ENCODE assay signal across 31 cellular contexts in the genomic region with DNA sequence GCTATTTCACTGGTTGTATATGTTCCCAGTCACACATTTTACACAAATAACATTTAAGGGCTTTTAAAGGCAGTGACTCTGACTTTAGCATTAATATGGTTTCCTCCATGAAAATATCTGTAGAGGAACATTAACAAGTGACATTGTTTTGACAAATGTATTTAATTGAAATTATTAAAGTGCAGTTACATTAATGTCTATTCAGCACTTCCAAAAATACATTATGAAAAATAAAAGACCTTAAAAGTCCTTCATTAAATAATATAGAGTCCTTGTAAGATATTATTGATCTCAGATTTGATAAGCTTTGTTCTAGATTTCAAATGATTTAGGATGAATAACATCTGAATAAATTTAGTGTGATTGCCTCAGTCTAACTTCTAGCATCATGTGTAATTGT.
"Had no signal": no experiment of that assay in that cellular context is flagged by ENCODE, and none has a peak within 500 bp of the region (broad histone marks: within the 10 kb centered on the region; RNA-seq: fewer than 3 reads in every experiment).

No MANE protein-coding gene starts in this region.

- H3K9me3 Mint-ChIP-seq: neural progenitor cell had no signal

- H3K27ac ChIP-seq: neural progenitor cell, ovary, parathyroid adenoma, psoas muscle, skin epidermis, spleen, suprapubic skin, testis, tibial artery, transverse colon, upper lobe of right lung, uterus had no signal

- H3K27ac Mint-ChIP-seq: natural killer cell; nephron; neural progenitor cell; progenitor cell of endocrine pancreas; stimulated activated memory B cell treated with anti-CD40 and anti-IgM and Interleukin-4, amounts not matched to agents 10 μg/mL and 1 μg/mL and 100 μg/mL, for 72 hours; stimulated activated naive CD8-positive, alpha-beta T cell treated with anti-CD3 and anti-CD28 coated beads, Interleukin-15, amount 100 ng/mL, for 72 hours; type B pancreatic cell had no signal

- H3K4me1 Mint-ChIP-seq: natural killer cell; nephron; stimulated activated memory B cell treated with anti-CD40 and anti-IgM and Interleukin-4, amounts not matched to agents 10 μg/mL and 1 μg/mL and 100 μg/mL, for 72 hours; stimulated activated naive CD8-positive, alpha-beta T cell treated with anti-CD3 and anti-CD28 coated beads, Interleukin-15, amount 100 ng/mL, for 72 hours had no signal

- DNase-seq: natural killer cell; occipital lobe; ovary; posterior cingulate gyrus; psoas muscle; right cardiac atrium; spleen; stimulated activated CD4-positive, alpha-beta T cell treated with anti-CD3 and anti-CD28 coated beads, Interleukin-12 subunit alpha, Interleukin-12 subunit beta, amount 100 ng/mL, for 4 hours; stimulated activated CD4-positive, alpha-beta T cell treated with anti-CD3 and anti-CD28 coated beads, Interleukin-1b, Interleukin-23, amount 100 ng/mL, for 48 hours; stimulated activated CD4-positive, alpha-beta T cell treated with anti-CD3 and anti-CD28 coated beads, Interleukin-4, amount 100 ng/mL, for 1 hour; stimulated activated CD4-positive, alpha-beta T cell treated with anti-CD3 and anti-CD28 coated beads, Interleukin-4, amount 100 ng/mL, for 4 hours; stimulated activated CD8-positive, alpha-beta memory T cell treated with anti-CD3 and anti-CD28 coated beads, Interleukin-4, amount 100 ng/mL, for 48 hours; stimulated activated naive CD4-positive, alpha-beta T cell; stimulated activated naive CD8-positive, alpha-beta T cell treated with anti-CD3 and anti-CD28 coated beads, Interleukin-15, amount 100 ng/mL, for 72 hours; stimulated activated naive CD8-positive, alpha-beta T cell treated with anti-CD3 and anti-CD28 coated beads, Interleukin-15, Interleukin-2, amounts not matched to agents 100 U/mL and 50 U/mL, for 24 hours; substantia nigra; testis; tibial artery; transverse colon; upper lobe of right lung; uterus had no signal

- H3K9me3 ChIP-seq: ovary, psoas muscle, suprapubic skin, testis, tibial artery, transverse colon, upper lobe of right lung, uterus had no signal

- H3K4me2 ChIP-seq: neural progenitor cell, smooth muscle cell had no signal

- H3K9ac ChIP-seq: neural progenitor cell, parathyroid adenoma had no signal

- H3K4me3 Mint-ChIP-seq: natural killer cell; nephron; neural progenitor cell; stimulated activated memory B cell treated with anti-CD40 and anti-IgM and Interleukin-4, amounts not matched to agents 10 μg/mL and 1 μg/mL and 100 μg/mL, for 72 hours; stimulated activated naive CD8-positive, alpha-beta T cell treated with anti-CD3 and anti-CD28 coated beads, Interleukin-15, amount 100 ng/mL, for 72 hours; type B pancreatic cell had no signal

- H3K36me3 ChIP-seq: neural progenitor cell, ovary, spleen, suprapubic skin, tibial artery, transverse colon, upper lobe of right lung, uterus had no signal

- H3K36me3 Mint-ChIP-seq: natural killer cell; neural progenitor cell; stimulated activated memory B cell treated with anti-CD40 and anti-IgM and Interleukin-4, amounts not matched to agents 10 μg/mL and 1 μg/mL and 100 μg/mL, for 72 hours had no signal

- H3K4me1 ChIP-seq: neural progenitor cell, parathyroid adenoma, psoas muscle, spleen, suprapubic skin, testis, tibial artery, transverse colon, upper lobe of right lung, uterus had no signal

- H3K27me3 ChIP-seq: neural progenitor cell, ovary, spleen, suprapubic skin, testis, tibial artery, transverse colon, upper lobe of right lung, uterus had no signal

- H3K4me3 ChIP-seq: neural progenitor cell, ovary, psoas muscle, skin epidermis, smooth muscle cell, spleen, suprapubic skin, testis, tibial artery, transverse colon, upper lobe of right lung, uterus had no signal

- H3K27me3 Mint-ChIP-seq: progenitor cell of endocrine pancreas; stimulated activated memory B cell treated with anti-CD40 and anti-IgM and Interleukin-4, amounts not matched to agents 10 μg/mL and 1 μg/mL and 100 μg/mL, for 72 hours; stimulated activated naive CD8-positive, alpha-beta T cell treated with anti-CD3 and anti-CD28 coated beads, Interleukin-15, amount 100 ng/mL, for 72 hours; type B pancreatic cell had no signal

- H2AFZ ChIP-seq: neural progenitor cell, parathyroid adenoma had no signal

- ATAC-seq: natural killer cell; psoas muscle; right cardiac atrium; sciatic nerve; stimulated activated memory B cell treated with anti-CD40 and anti-IgM and Interleukin-4, amounts not matched to agents 10 μg/mL and 1 μg/mL and 100 μg/mL, for 72 hours; stimulated activated naive CD8-positive, alpha-beta T cell treated with anti-CD3 and anti-CD28 coated beads, Interleukin-15, amount 100 ng/mL, for 72 hours; stimulated activated naive CD8-positive, alpha-beta T cell treated with anti-CD3 and anti-CD28 coated beads, Interleukin-15, Interleukin-2, amounts not matched to agents 100 U/mL and 50 U/mL, for 24 hours; upper lobe of right lung had no signal
